9 cellular contexts compared by ENCODE assay signal in the genomic region with DNA sequence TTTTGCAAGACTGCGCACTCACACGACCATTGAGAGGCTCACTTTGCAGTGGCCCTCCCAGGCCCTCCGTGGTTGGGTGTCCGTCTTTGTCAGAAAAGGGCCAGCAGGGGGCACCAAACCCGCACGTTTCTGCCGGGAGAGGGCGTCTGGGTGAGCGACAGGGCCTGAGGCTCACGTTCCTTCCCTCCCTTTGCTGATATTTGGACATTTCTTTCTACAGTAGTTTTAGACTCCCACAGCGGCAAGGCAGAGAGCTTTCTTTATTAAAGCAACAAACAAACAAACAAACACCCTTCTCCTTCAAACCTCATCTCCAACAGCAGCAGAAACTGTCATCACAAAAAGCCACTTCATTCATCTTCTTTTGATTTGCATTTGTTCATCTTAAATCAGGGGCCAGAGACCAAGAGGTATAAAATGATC.
DNase-seq lines count a peak whose midpoint lies in the region; ATAC-seq and TF ChIP-seq lines count a peak whose summit lies in the region.
"Had no signal": no experiment of that assay in that cellular context is flagged by ENCODE, and none has a peak within 500 bp of the region (broad histone marks: within the 10 kb centered on the region; RNA-seq: fewer than 3 reads in every experiment).

No MANE protein-coding gene starts in this region.

- H3K9ac ChIP-seq in mesenchymal stem cell (ENCODE audit: low read length) = peak overlapping the region; percentile 62

- H2BK12ac ChIP-seq in mesenchymal stem cell (ENCODE audit: low read length in 2 of 2) = no peak overlapping the region

- no peak overlapping the region for H4K8ac ChIP-seq in mesenchymal stem cell (ENCODE audit: low read length)

- no peaks in the 10 kb centered on the region for H3K36me3 Mint-ChIP-seq in CD8-positive, alpha-beta memory T cell
- H3K36me3 Mint-ChIP-seq: activated naive CD4-positive, alpha-beta T cell treated with anti-CD3 and anti-CD28 coated beads, Interleukin-2, amount 50 U/mL, for 24 hours had no signal

- H2BK15ac ChIP-seq in mesenchymal stem cell (ENCODE audit: low read depth, poor library complexity, severe bottlenecking) = no peak overlapping the region

- CTCF ChIA-PET in CD8-positive, alpha-beta memory T cell (lab: Charles Lee) = interaction anchor here (0.9 to 4.2 kb wide), 15 partner anchors 9 to 409 kb away, joined by 3 to 22 read pairs (median 4); no protein-coding TSS in a partner anchor

- no peak overlapping the region for H2BK120ac ChIP-seq in mesenchymal stem cell (ENCODE audit: low read depth, low read length)

- H3K27me3 ChIP-seq in CD8-positive, alpha-beta memory T cell (ENCODE audit: insufficient read depth, low read length, poor library complexity, severe bottlenecking) = no peaks in the 10 kb centered on the region
- no peaks in the 10 kb centered on the region for H3K27me3 ChIP-seq in dorsolateral prefrontal cortex
- H3K27me3 ChIP-seq in mesenchymal stem cell (ENCODE audit: control insufficient read depth in 1 of 2, insufficient read depth in 1 of 2, low read length in 2 of 2) = no peaks in the 10 kb centered on the region

- H2BK5ac ChIP-seq in mesenchymal stem cell (ENCODE audit: low read depth, low read length, poor library complexity, severe bottlenecking) = no peak overlapping the region

- intact Hi-C loops in dorsolateral prefrontal cortex (cut with DNase I) = loop anchor here (1.0 to 10.0 kb wide), 5 partner anchors 134 to 409 kb away; no protein-coding TSS in a partner anchor

- no peak overlapping the region for H3K14ac ChIP-seq in mesenchymal stem cell (ENCODE audit: low read length in 2 of 2)

- H3K4me1 Mint-ChIP-seq in CD8-positive, alpha-beta memory T cell = peaks cover 6 to 7% (median 7%) of the 10 kb centered on the region in 3 donors

- H3K4ac ChIP-seq in mesenchymal stem cell (ENCODE audit: low read depth in 1 of 2, low read length in 2 of 2) = no peak overlapping the region

- no peak overlapping the region for H2AK5ac ChIP-seq in mesenchymal stem cell (ENCODE audit: low read length, severe bottlenecking)

- no peak overlapping the region for H4K91ac ChIP-seq in mesenchymal stem cell (ENCODE audit: low read length)

- H3K4me1 ChIP-seq in CD8-positive, alpha-beta memory T cell (ENCODE audit: insufficient read depth, low read length) = peaks cover 3% of the 10 kb centered on the region
- peaks cover 13% of the 10 kb centered on the region for H3K4me1 ChIP-seq in mesenchymal stem cell (ENCODE audit: control insufficient read depth, insufficient read depth, low read depth, low read length)

- no peak overlapping the region for H2AFZ ChIP-seq in mesenchymal stem cell (ENCODE audit: low read depth, low read length)

- H3K36me3 ChIP-seq in CD8-positive, alpha-beta memory T cell (ENCODE audit: insufficient read depth, low read length) = no peaks in the 10 kb centered on the region
- H3K36me3 ChIP-seq in mesenchymal stem cell (ENCODE audit: control insufficient read depth in 1 of 2, insufficient read depth in 2 of 2, low read depth in 1 of 2, low read length in 2 of 2) = no peaks in the 10 kb centered on the region

- POLR2A ChIA-PET in CD8-positive, alpha-beta memory T cell (lab: Charles Lee) = no interaction called here

- no peak overlapping the region for H3K27ac ChIP-seq in CD8-positive, alpha-beta memory T cell (ENCODE audit: low read depth, low read length)
- H3K27ac ChIP-seq in dorsolateral prefrontal cortex = no peak overlapping the region
- no peak overlapping the region for H3K27ac ChIP-seq in mesenchymal stem cell (ENCODE audit: low read length, poor library complexity, severe bottlenecking)

- ATAC-seq in GM19397 (IDR thresholded peaks at IDR 0.05; ENCODE audit: unreplicated experiment) (peak; percentile 92), HG03457 (IDR thresholded peaks at IDR 0.05; ENCODE audit: unreplicated experiment) (peak; percentile 91)

- TF ChIP-seq CTCF in dorsolateral prefrontal cortex (IDR thresholded peaks at IDR 0.05 in 54 of 56, conservative IDR thresholded peaks at IDR 0.05 in 2 of 56; ENCODE audit: low read depth in 1 of 56, partially characterized antibody in 56 of 56) = peak; percentile 81 to 100 (median 97)

- H3K4me2 ChIP-seq in mesenchymal stem cell (ENCODE audit: low read length, poor library complexity, severe bottlenecking) = no peak overlapping the region

- DNase-seq in CD8-positive, alpha-beta memory T cell = peak; percentile 62 to 86 (median 68)
- DNase-seq in NCI-H69 (lab: John Stamatoyannopoulos, UW) (peak; percentile 87), dorsolateral prefrontal cortex (peak; percentile 65 to 88 (median 82)), mesenchymal stem cell (peak; percentile 79)
- peak; percentile 91 to 93 for DNase-seq in activated CD4-positive, alpha-beta T cell treated with anti-CD3 and anti-CD28 coated beads, Interleukin-2, amount 50 U/mL, for 48 hours
- peak; percentile 65 to 77 for DNase-seq in stimulated activated CD8-positive, alpha-beta memory T cell treated with anti-CD3 and anti-CD28 coated beads, Interleukin-4, amount 100 ng/mL, for 1 hour (ENCODE audit: low read depth in 2 of 2, low spot score in 1 of 2)

- WGBS in mesenchymal stem cell = 7% methylated on average over 11 of the region's 11 CpGs

- H3K9me3 ChIP-seq in CD8-positive, alpha-beta memory T cell (ENCODE audit: low read length) = no peaks in the 10 kb centered on the region
- no peaks in the 10 kb centered on the region for H3K9me3 ChIP-seq in mesenchymal stem cell (ENCODE audit: control insufficient read depth, low read length)

- H3K27ac Mint-ChIP-seq in CD8-positive, alpha-beta memory T cell = peak overlapping the region in 3 of 8 donors; percentile 0 to 54 (median 24)
- H3K27ac Mint-ChIP-seq: activated naive CD4-positive, alpha-beta T cell treated with anti-CD3 and anti-CD28 coated beads, Interleukin-2, amount 50 U/mL, for 24 hours had no signal

- H3K79me1 ChIP-seq in mesenchymal stem cell (replicated peaks; ENCODE audit: low read length, poor library complexity, severe bottlenecking) = no peaks in the 10 kb centered on the region

- no peak overlapping the region for H3K23ac ChIP-seq in mesenchymal stem cell (ENCODE audit: low read length in 2 of 2)

- no peak overlapping the region for H3K4me3 Mint-ChIP-seq in CD8-positive, alpha-beta memory T cell
- H3K4me3 Mint-ChIP-seq: activated naive CD4-positive, alpha-beta T cell treated with anti-CD3 and anti-CD28 coated beads, Interleukin-2, amount 50 U/mL, for 24 hours had no signal

- no peaks in the 10 kb centered on the region for H3K27me3 Mint-ChIP-seq in CD8-positive, alpha-beta memory T cell
- H3K27me3 Mint-ChIP-seq: activated naive CD4-positive, alpha-beta T cell treated with anti-CD3 and anti-CD28 coated beads, Interleukin-2, amount 50 U/mL, for 24 hours had no signal

- H3K18ac ChIP-seq in mesenchymal stem cell (ENCODE audit: low read depth in 1 of 2, low read length in 2 of 2) = no peak overlapping the region

- no peaks in the 10 kb centered on the region for H3K9me3 Mint-ChIP-seq in CD8-positive, alpha-beta memory T cell
- H3K9me3 Mint-ChIP-seq: activated naive CD4-positive, alpha-beta T cell treated with anti-CD3 and anti-CD28 coated beads, Interleukin-2, amount 50 U/mL, for 24 hours had no signal

- no peak overlapping the region for H3K4me3 ChIP-seq in CD8-positive, alpha-beta memory T cell (ENCODE audit: low read length)
- no peak overlapping the region for H3K4me3 ChIP-seq in dorsolateral prefrontal cortex
- no peak overlapping the region for H3K4me3 ChIP-seq in mesenchymal stem cell (ENCODE audit: insufficient read depth in 1 of 2, low read depth in 1 of 2, low read length in 2 of 2)
